In the genomic region with DNA sequence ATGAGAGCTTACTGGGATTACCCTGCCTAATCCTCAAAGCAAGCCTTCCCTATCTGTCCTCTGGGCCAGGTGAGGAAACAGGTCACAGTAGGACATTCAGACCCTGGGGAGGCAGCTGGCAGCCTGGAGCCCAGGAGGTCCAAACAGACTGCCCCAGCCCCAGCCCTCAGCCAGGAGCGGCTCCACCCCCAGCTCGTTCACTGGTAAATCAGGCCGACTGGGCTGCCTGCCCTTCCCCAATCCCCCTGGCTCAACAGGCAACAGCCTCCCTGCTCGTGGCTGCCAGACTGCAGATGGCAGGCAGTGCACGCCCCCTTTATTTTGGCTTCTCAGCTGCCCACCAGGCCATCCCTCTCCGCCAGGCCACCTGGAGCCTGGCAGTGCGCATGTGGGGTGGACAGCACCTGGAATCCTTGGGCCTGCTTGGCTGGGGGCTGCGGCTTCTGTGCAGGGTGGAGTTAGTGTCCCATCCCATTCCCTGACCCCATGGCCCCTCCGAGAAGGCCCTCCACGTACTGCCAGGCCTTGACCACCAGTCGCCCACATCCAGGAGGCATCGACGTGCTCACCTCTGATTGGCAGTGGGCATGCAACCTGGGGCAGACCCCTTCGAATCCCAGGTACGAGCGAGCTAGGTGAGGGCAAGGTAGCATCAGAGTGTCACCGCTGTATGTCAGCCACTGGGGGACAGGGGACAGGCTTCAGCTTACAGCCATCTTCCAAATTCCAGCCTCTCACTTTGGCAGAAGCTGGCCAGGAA, we compare ENCODE assay signal across 19 cellular contexts. TPM values are rescaled to one million over a fixed set of nuclear protein-coding genes. Genes with fewer than 3 reads are reported as not detected.
DNase-seq lines count a peak whose midpoint lies in the region; ATAC-seq and FAIRE-seq lines count a peak whose summit lies in the region.
"Had no signal": no experiment of that assay in that cellular context is flagged by ENCODE, and none has a peak within 500 bp of the region (broad histone marks: within the 10 kb centered on the region; RNA-seq: fewer than 3 reads in every experiment).

No MANE protein-coding gene starts in this region.

- H3K4me3 ChIP-seq in NT2/D1 (ENCODE audit: insufficient read length, low read depth), result no peak overlapping the region
- H3K4me3 ChIP-seq: GM12878, MG63 had no signal

- no peaks in the 10 kb centered on the region for H3K9me3 ChIP-seq in NT2/D1 (ENCODE audit: insufficient read depth, low read length)

- peaks cover 21% of the 10 kb centered on the region for H3K4me1 ChIP-seq in NT2/D1 (ENCODE audit: insufficient read depth, insufficient read length)

- H3K36me3 ChIP-seq in NT2/D1 (ENCODE audit: insufficient read depth, insufficient read length, low read length), result no peaks in the 10 kb centered on the region
- H3K36me3 ChIP-seq: MG63 had no signal

- H3K27me3 ChIP-seq in NT2/D1 (ENCODE audit: insufficient read depth, insufficient read length), result no peaks in the 10 kb centered on the region
- H3K27me3 ChIP-seq: MG63 had no signal

- DNase-seq in D341Med (ENCODE audit: low spot score) (peak; percentile 67), ELF-1 (ENCODE audit: low read depth, low spot score) (peak; percentile 18), NT2/D1 (ENCODE audit: low read depth, low spot score) (no peak), iPS-NIHi7 (ENCODE audit: extremely low spot score) (peak; percentile 40), frontal cortex (ENCODE audit: low spot score in 2 of 2) (no peak), ecto neural progenitor cell (ENCODE audit: low spot score) (no peak)
- DNase-seq: DMS79 treated with DMSO at 0.1 percent for 48 hours, MG63, NCI-H1048, NCI-H1417 treated with DMSO at 0.1 percent for 48 hours, NCI-H2029, NCI-H2227 treated with DMSO at 0.1 percent for 48 hours, NCI-H510A, NCI-H748 treated with DMSO at 0.1 percent for 48 hours, Right ventricle myocardium superior had no signal

- peak overlapping the region; percentile 32 for H3K9ac ChIP-seq in NT2/D1 (ENCODE audit: insufficient read length, low read depth)

- ATAC-seq in GM21367 (IDR thresholded peaks at IDR 0.05; ENCODE audit: unreplicated experiment), result no peak
- ATAC-seq in GM18861 (IDR thresholded peaks at IDR 0.05; ENCODE audit: unreplicated experiment), result no peak
- ATAC-seq: GM12878 had no signal

- no peak for FAIRE-seq in frontal cortex (lab: Jason Lieb, UNC)
- FAIRE-seq: A204.1, GM12878 had no signal

RNA-seq across cellular contexts. Expression of gene ZNF670, which starts 11.2 kb away (rescaled TPM):
- 25.3 TPM for total RNA-seq in frontal cortex

RNA-seq across cellular contexts. Expression of gene ZNF669, which starts 14.4 kb away (rescaled TPM):
- total RNA-seq in frontal cortex, result 44.8 TPM

Comparison
In these comparisons a context has a peak if more than half of its experiments do, and no peak if none do; other contexts are left out.
1. DNase-seq: peak in D341Med (single experiment), ELF-1 (single experiment) and iPS-NIHi7 (single experiment); none in NT2/D1 (single experiment), frontal cortex (0 of 2) and ecto neural progenitor cell (single experiment).